Comparison of ENCODE assay signal across 1 cellular context in the genomic region with DNA sequence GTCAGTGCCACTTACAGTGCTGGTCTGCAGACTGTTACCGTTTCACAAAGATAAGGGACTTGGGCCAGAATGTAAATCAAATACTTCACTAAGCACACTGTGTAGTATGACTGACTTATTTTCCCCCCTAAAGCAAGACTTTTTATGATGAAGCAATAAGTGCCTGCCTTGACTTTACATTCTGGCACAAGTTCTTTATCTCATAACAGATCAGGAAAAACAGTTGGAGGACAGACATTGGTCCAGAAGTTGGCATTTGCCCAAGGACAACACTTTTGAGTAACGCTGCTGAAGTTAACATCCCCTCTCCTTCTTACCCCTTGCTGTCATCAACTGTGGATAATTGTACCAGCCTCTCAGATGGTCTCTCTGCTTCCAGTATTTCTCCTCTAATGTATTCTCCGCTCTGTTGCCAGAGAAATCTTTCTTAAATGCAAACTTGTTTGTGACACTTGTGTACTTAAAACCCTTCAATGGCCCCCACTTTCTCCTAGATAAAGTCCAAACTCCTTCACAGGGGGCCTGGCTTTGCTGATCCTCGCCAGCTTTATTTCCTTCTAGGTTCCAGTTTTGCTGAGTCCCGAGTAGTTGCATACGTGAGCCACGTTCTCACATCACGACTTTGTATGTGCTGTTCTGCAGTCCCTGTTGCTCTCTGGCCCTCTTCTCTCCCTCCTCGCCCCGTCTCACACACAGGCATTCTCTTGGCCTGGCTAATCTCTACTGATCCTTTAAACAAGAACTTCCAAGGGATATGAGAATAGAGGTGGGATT.
A peak's percentile ranks its signal among the peaks of the same experiment; 100 is the strongest.
TF ChIP-seq lines count a peak whose summit lies in the region.

No MANE protein-coding gene starts in this region.

TF ChIP-seq in K562, 482 proteins besides CTCF, POLR2A, EP300 and RAD21:
- 0 out of 2 replicates have a peak, but pooled peaks have one; percentile 29 for TF ChIP-seq TCF3 (CRISPR knock-in tag; IDR thresholded peaks at IDR 0.05)
- TF ChIP-seq SP1 (CRISPR knock-in tag; IDR thresholded peaks at IDR 0.05): no peak
- TF ChIP-seq ZC3H8 (IDR thresholded peaks at IDR 0.05): no peak
- peak; percentile 40 for TF ChIP-seq MEIS2 (IDR thresholded peaks at IDR 0.05; ENCODE audit: partially characterized antibody)
- 0 out of 2 replicates have a peak, but pooled peaks have one; percentile 26 for TF ChIP-seq GATA2 (CRISPR knock-in tag; IDR thresholded peaks at IDR 0.05)
- peak; percentile 21 for TF ChIP-seq CBFA2T3 (IDR thresholded peaks at IDR 0.05)
- no peak for TF ChIP-seq PBX2 (CRISPR knock-in tag; IDR thresholded peaks at IDR 0.05; ENCODE audit: low read depth)
- TF ChIP-seq PBX2 (tag; conservative IDR thresholded peaks at IDR 0.05; ENCODE audit: low read depth): peak; percentile 45; the same call in 1 of the 2 replicates
- no peak for TF ChIP-seq CEBPG (CRISPR knock-in tag; IDR thresholded peaks at IDR 0.05)
- peak; percentile 46 to 68; a peak in 3 of 4 replicates for TF ChIP-seq CEBPG (tag; conservative IDR thresholded peaks at IDR 0.05 in 1 of 2, IDR thresholded peaks at IDR 0.05 in 1 of 2)
